8 cellular contexts compared by ENCODE assay signal in the genomic region with DNA sequence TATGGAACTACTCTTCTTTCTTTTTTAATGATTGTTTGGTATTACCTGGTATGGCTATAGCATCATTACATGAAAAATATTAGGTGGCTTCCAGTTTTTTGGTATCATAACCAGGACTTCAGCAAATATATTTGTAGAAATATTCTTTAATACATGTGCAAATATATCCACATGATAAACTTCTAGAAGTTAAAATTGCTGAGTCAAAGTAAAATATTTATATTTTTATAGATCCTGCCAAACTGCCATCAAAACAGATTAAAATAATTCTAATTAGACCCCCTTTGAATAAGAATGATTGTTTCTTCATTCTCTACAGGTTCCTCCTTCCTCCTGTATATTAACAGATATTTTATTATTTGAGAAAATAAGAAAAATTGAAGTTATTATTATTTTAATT.
"Had no signal": no experiment of that assay in that cellular context is flagged by ENCODE, and none has a peak within 500 bp of the region (broad histone marks: within the 10 kb centered on the region; RNA-seq: fewer than 3 reads in every experiment).

No MANE protein-coding gene starts in this region.

- FAIRE-seq: G401.6, GM12878, GM12891, GM12892, GM18507, GM19239 had no signal

- H3K4me3 ChIP-seq: GM12878 had no signal

- DNase-seq: GDM1, GF-D8 had no signal

- ATAC-seq: GM12878 had no signal
